ENCODE assay signal across 18 cellular contexts in genomic region chr6:149727793-149728498, GRCh38. TPM values are rescaled to one million over a fixed set of nuclear protein-coding genes. Genes with fewer than 3 reads are reported as not detected.
DNase-seq lines count a peak whose midpoint lies in the region; ATAC-seq and TF ChIP-seq lines count a peak whose summit lies in the region.
"Had no signal": no experiment of that assay in that cellular context is flagged by ENCODE, and none has a peak within 500 bp of the region (broad histone marks: within the 10 kb centered on the region; RNA-seq: fewer than 3 reads in every experiment).

No MANE protein-coding gene starts in this region.

- H3K36me3 ChIP-seq in Loucy (ENCODE audit: insufficient read depth, low read length) (peaks cover 65% of the 10 kb centered on the region), endodermal cell (ENCODE audit: control insufficient read depth, insufficient read depth, low read length) (peaks cover 74% of the 10 kb centered on the region)

- TF ChIP-seq CTCF in Loucy (conservative IDR thresholded peaks at IDR 0.05; ENCODE audit: low read length) (no peak), endodermal cell (conservative IDR thresholded peaks at IDR 0.05) (no peak)

- DNase-seq in activated CD8-positive, alpha-beta memory T cell treated with anti-CD3 and anti-CD28 coated beads, Interleukin-2, amount 10 ng/mL, durations not matched to agents 7 days and 5 days: no peak
- DNase-seq in activated CD8-positive, alpha-beta memory T cell treated with anti-CD3 and anti-CD28 coated beads for 24 hours: no peak
- no peak for DNase-seq in activated CD8-positive, alpha-beta T cell treated with anti-CD3 and anti-CD28 coated beads, Interleukin-2, amount 10 ng/mL, durations not matched to agents 7 days and 5 days
- DNase-seq in natural killer cell treated with Interleukin-12 subunit alpha and Interleukin-12 subunit beta and Interleukin-15 and Interleukin-18, amount 100 ng/mL, for 72 hours (ENCODE audit: low spot score): no peak
- no peak for DNase-seq in endodermal cell
- no peak for DNase-seq in left colon
- no peak for DNase-seq in NCI-H2029 (lab: John Stamatoyannopoulos, UW)
- DNase-seq: esophagus squamous epithelium, hypothalamus, NCI-H2081 treated with DMSO at 0.1 percent for 48 hours, NCI-H774, nucleus accumbens, WERI-Rb-1 had no signal

- H3K27me3 Mint-ChIP-seq in activated CD8-positive, alpha-beta memory T cell treated with anti-CD3 and anti-CD28 coated beads, Interleukin-2, amount 10 ng/mL, durations not matched to agents 7 days and 5 days: no peaks in the 10 kb centered on the region
- H3K27me3 Mint-ChIP-seq in activated CD8-positive, alpha-beta T cell treated with anti-CD3 and anti-CD28 coated beads, Interleukin-2, amount 10 ng/mL, durations not matched to agents 7 days and 5 days (ENCODE audit: low read depth): no peaks in the 10 kb centered on the region
- no peaks in the 10 kb centered on the region for H3K27me3 Mint-ChIP-seq in natural killer cell treated with Interleukin-12 subunit alpha and Interleukin-12 subunit beta and Interleukin-15 and Interleukin-18, amount 100 ng/mL, for 72 hours
- no peaks in the 10 kb centered on the region for H3K27me3 Mint-ChIP-seq in endodermal cell (ENCODE audit: insufficient read depth)

- ATAC-seq in activated CD8-positive, alpha-beta memory T cell treated with anti-CD3 and anti-CD28 coated beads, Interleukin-2, amount 10 ng/mL, durations not matched to agents 7 days and 5 days: peak; percentile 38
- peak; percentile 48 for ATAC-seq in activated CD8-positive, alpha-beta T cell treated with anti-CD3 and anti-CD28 coated beads, Interleukin-2, amount 10 ng/mL, durations not matched to agents 7 days and 5 days
- ATAC-seq in natural killer cell treated with Interleukin-12 subunit alpha and Interleukin-12 subunit beta and Interleukin-15 and Interleukin-18, amount 100 ng/mL, for 72 hours: no peak
- no peak for ATAC-seq in left colon
- ATAC-seq: A549 had no signal

- H3K9ac ChIP-seq in Loucy (ENCODE audit: low read depth, low read length, poor library complexity, severe bottlenecking): peak overlapping the region; percentile 64
- H3K9ac ChIP-seq in endodermal cell (ENCODE audit: extremely low read depth, low read length, poor library complexity, severe bottlenecking): no peak overlapping the region

- H3K4me3 ChIP-seq in Loucy (ENCODE audit: low read length, poor library complexity, severe bottlenecking): peak overlapping the region; percentile 44
- no peak overlapping the region for H3K4me3 ChIP-seq in endodermal cell (ENCODE audit: low read length)
- H3K4me3 ChIP-seq: A549, ascending aorta, esophagus squamous epithelium, HAP-1, SJSA1 had no signal

- WGBS in endodermal cell (ENCODE audit: insufficient coverage in 1 of 2, insufficient read length in 1 of 2), 2 experiments: 94 to 98% methylated on average over 4 of the region's 4 CpGs

- H3K79me2 ChIP-seq in Loucy (ENCODE audit: insufficient read depth, low read length): no peaks in the 10 kb centered on the region

- H3K4me2 ChIP-seq in Loucy (ENCODE audit: low read depth, low read length, poor library complexity, severe bottlenecking): peak overlapping the region; percentile 62
- H3K4me2 ChIP-seq: A549 had no signal

- no peak overlapping the region for H2AFZ ChIP-seq in Loucy (ENCODE audit: low read length)

- H3K9me3 Mint-ChIP-seq in activated CD8-positive, alpha-beta memory T cell treated with anti-CD3 and anti-CD28 coated beads, Interleukin-2, amount 10 ng/mL, durations not matched to agents 7 days and 5 days (ENCODE audit: low read depth): no peaks in the 10 kb centered on the region
- H3K9me3 Mint-ChIP-seq in activated CD8-positive, alpha-beta T cell treated with anti-CD3 and anti-CD28 coated beads, Interleukin-2, amount 10 ng/mL, durations not matched to agents 7 days and 5 days (ENCODE audit: insufficient read depth): no peaks in the 10 kb centered on the region
- H3K9me3 Mint-ChIP-seq in natural killer cell treated with Interleukin-12 subunit alpha and Interleukin-12 subunit beta and Interleukin-15 and Interleukin-18, amount 100 ng/mL, for 72 hours: no peaks in the 10 kb centered on the region
- H3K9me3 Mint-ChIP-seq in endodermal cell: no peaks in the 10 kb centered on the region

- peaks cover 18% of the 10 kb centered on the region for H3K4me1 ChIP-seq in Loucy (ENCODE audit: insufficient read depth, low read length, poor library complexity, severe bottlenecking)
- H3K4me1 ChIP-seq in endodermal cell (ENCODE audit: control insufficient read depth, insufficient read depth, low read length): no peaks in the 10 kb centered on the region
- H3K4me1 ChIP-seq: A549, ascending aorta, SJSA1 had no signal

- H3F3A ChIP-seq in Loucy (ENCODE audit: low read depth): peaks cover 2% of the 10 kb centered on the region; the same call in 1 of the 2 replicates

- H3K27ac ChIP-seq in endodermal cell (ENCODE audit: low read depth, low read length): no peak overlapping the region
- H3K27ac ChIP-seq: A549, ascending aorta, SJSA1, WERI-Rb-1 had no signal

- peaks cover 18% of the 10 kb centered on the region for H3K4me1 Mint-ChIP-seq in activated CD8-positive, alpha-beta memory T cell treated with anti-CD3 and anti-CD28 coated beads, Interleukin-2, amount 10 ng/mL, durations not matched to agents 7 days and 5 days
- peaks cover 32% of the 10 kb centered on the region for H3K4me1 Mint-ChIP-seq in activated CD8-positive, alpha-beta T cell treated with anti-CD3 and anti-CD28 coated beads, Interleukin-2, amount 10 ng/mL, durations not matched to agents 7 days and 5 days (ENCODE audit: low read depth)
- H3K4me1 Mint-ChIP-seq in natural killer cell treated with Interleukin-12 subunit alpha and Interleukin-12 subunit beta and Interleukin-15 and Interleukin-18, amount 100 ng/mL, for 72 hours (ENCODE audit: low read depth in 2 of 2): peaks cover 8 to 11% of the 10 kb centered on the region in 2 donors
- H3K4me1 Mint-ChIP-seq in endodermal cell: peaks cover 4% of the 10 kb centered on the region

- H3K36me3 Mint-ChIP-seq in activated CD8-positive, alpha-beta memory T cell treated with anti-CD3 and anti-CD28 coated beads, Interleukin-2, amount 10 ng/mL, durations not matched to agents 7 days and 5 days: peaks cover 34% of the 10 kb centered on the region
- peaks cover 52% of the 10 kb centered on the region for H3K36me3 Mint-ChIP-seq in activated CD8-positive, alpha-beta T cell treated with anti-CD3 and anti-CD28 coated beads, Interleukin-2, amount 10 ng/mL, durations not matched to agents 7 days and 5 days (ENCODE audit: low read depth)
- no peaks in the 10 kb centered on the region for H3K36me3 Mint-ChIP-seq in natural killer cell treated with Interleukin-12 subunit alpha and Interleukin-12 subunit beta and Interleukin-15 and Interleukin-18, amount 100 ng/mL, for 72 hours
- peaks cover 61% of the 10 kb centered on the region for H3K36me3 Mint-ChIP-seq in endodermal cell (ENCODE audit: low read depth)

- H3K4me3 Mint-ChIP-seq in activated CD8-positive, alpha-beta memory T cell treated with anti-CD3 and anti-CD28 coated beads, Interleukin-2, amount 10 ng/mL, durations not matched to agents 7 days and 5 days: peak overlapping the region; percentile 6
- H3K4me3 Mint-ChIP-seq in activated CD8-positive, alpha-beta T cell treated with anti-CD3 and anti-CD28 coated beads, Interleukin-2, amount 10 ng/mL, durations not matched to agents 7 days and 5 days: peak overlapping the region; percentile 11
- H3K4me3 Mint-ChIP-seq in natural killer cell treated with Interleukin-12 subunit alpha and Interleukin-12 subunit beta and Interleukin-15 and Interleukin-18, amount 100 ng/mL, for 72 hours: no peak overlapping the region
- H3K4me3 Mint-ChIP-seq in endodermal cell: no peak overlapping the region

- H3K27ac Mint-ChIP-seq in activated CD8-positive, alpha-beta memory T cell treated with anti-CD3 and anti-CD28 coated beads, Interleukin-2, amount 10 ng/mL, durations not matched to agents 7 days and 5 days: peak overlapping the region; percentile 76
- peak overlapping the region; percentile 85 for H3K27ac Mint-ChIP-seq in activated CD8-positive, alpha-beta T cell treated with anti-CD3 and anti-CD28 coated beads, Interleukin-2, amount 10 ng/mL, durations not matched to agents 7 days and 5 days
- peak overlapping the region; percentile 4 to 71 for H3K27ac Mint-ChIP-seq in natural killer cell treated with Interleukin-12 subunit alpha and Interleukin-12 subunit beta and Interleukin-15 and Interleukin-18, amount 100 ng/mL, for 72 hours
- H3K27ac Mint-ChIP-seq in endodermal cell: no peak overlapping the region

- POLR2A ChIA-PET in activated CD8-positive, alpha-beta T cell treated with anti-CD3 and anti-CD28 coated beads, Interleukin-2, amount 10 ng/mL, durations not matched to agents 7 days and 5 days (lab: Charles Lee): interaction anchor here (0.7 to 1.1 kb wide), 2 partner anchors 10 to 19 kb away, joined by 3 read pairs; partner anchors contain the start of gene LATS1

- CTCF ChIA-PET in activated CD8-positive, alpha-beta memory T cell treated with anti-CD3 and anti-CD28 coated beads, Interleukin-2, amount 10 ng/mL, durations not matched to agents 7 days and 5 days (lab: Charles Lee): interaction anchor here (1.5 kb wide), 1 partner anchor 41 kb away, joined by 3 read pairs; no protein-coding TSS in a partner anchor
- CTCF ChIA-PET in activated CD8-positive, alpha-beta T cell treated with anti-CD3 and anti-CD28 coated beads, Interleukin-2, amount 10 ng/mL, durations not matched to agents 7 days and 5 days (lab: Charles Lee): no interaction called here

- no peaks in the 10 kb centered on the region for H4K20me1 ChIP-seq in Loucy (ENCODE audit: insufficient read depth, low read length, poor library complexity, severe bottlenecking)

- no peaks in the 10 kb centered on the region for H3K9me2 ChIP-seq in Loucy (replicated peaks; ENCODE audit: low read depth, low read length)

- H3K9me3 ChIP-seq in Loucy (ENCODE audit: insufficient read depth, low read depth, low read length) (no peaks in the 10 kb centered on the region), endodermal cell (ENCODE audit: control insufficient read depth, low read length) (no peaks in the 10 kb centered on the region)
- H3K9me3 ChIP-seq: A549, ascending aorta, esophagus squamous epithelium, HAP-1, SJSA1 had no signal

- H3K27me3 ChIP-seq in Loucy (ENCODE audit: insufficient read depth, low read length, poor library complexity, severe bottlenecking): no peaks in the 10 kb centered on the region
- no peaks in the 10 kb centered on the region for H3K27me3 ChIP-seq in endodermal cell (ENCODE audit: control insufficient read depth, insufficient read depth, low read length, poor library complexity, severe bottlenecking)
- H3K27me3 ChIP-seq: ascending aorta, esophagus squamous epithelium, SJSA1 had no signal

- intact Hi-C loops in left colon (cut with DNase I, micrococcal nuclease): no loop called here

RNA-seq across cellular contexts. Expression of gene LATS1, which starts 10.0 kb away (rescaled TPM):
- 10 to 100 TPM; 28.5 to 33.1 TPM for total RNA-seq in activated CD8-positive, alpha-beta memory T cell treated with anti-CD3 and anti-CD28 coated beads, Interleukin-2, amount 10 ng/mL, durations not matched to agents 7 days and 5 days
- 10 to 100 TPM; 33.2 to 33.9 TPM for total RNA-seq in activated CD8-positive, alpha-beta T cell treated with anti-CD3 and anti-CD28 coated beads, Interleukin-2, amount 10 ng/mL, durations not matched to agents 7 days and 5 days
- total RNA-seq in natural killer cell treated with Interleukin-12 subunit alpha and Interleukin-12 subunit beta and Interleukin-15 and Interleukin-18, amount 100 ng/mL, for 72 hours: 10 to 100 TPM; 37.4 to 41.4 TPM
- total RNA-seq in endodermal cell: 10 to 100 TPM; 33.7 to 34.7 TPM
- polyA plus RNA-seq in endodermal cell (2013, experiment 1 of 2): 23.1 TPM
- 19.3 TPM for polyA plus RNA-seq in endodermal cell (2013, experiment 2 of 2)
- total RNA-seq in left colon: 10 to 100 TPM; 21.7 to 22.7 TPM

RNA-seq across cellular contexts. Expression of gene NUP43, which starts 18.4 kb away (rescaled TPM):
- total RNA-seq in activated CD8-positive, alpha-beta memory T cell treated with anti-CD3 and anti-CD28 coated beads, Interleukin-2, amount 10 ng/mL, durations not matched to agents 7 days and 5 days: 10 to 100 TPM; 67.7 to 75.3 TPM
- 10 to 100 TPM; 67.7 to 69.4 TPM for total RNA-seq in activated CD8-positive, alpha-beta T cell treated with anti-CD3 and anti-CD28 coated beads, Interleukin-2, amount 10 ng/mL, durations not matched to agents 7 days and 5 days
- 10 to 100 TPM; 53.3 to 73.2 TPM for total RNA-seq in natural killer cell treated with Interleukin-12 subunit alpha and Interleukin-12 subunit beta and Interleukin-15 and Interleukin-18, amount 100 ng/mL, for 72 hours
- total RNA-seq in endodermal cell (10 to 100 TPM; 80.9 to 85.1 TPM), left colon (10 to 100 TPM; 19.6 to 29.4 TPM)
- 32.3 TPM for polyA plus RNA-seq in endodermal cell (2013, experiment 1 of 2)
- 31.3 TPM for polyA plus RNA-seq in endodermal cell (2013, experiment 2 of 2)

RNA-seq across cellular contexts. Expression of gene PCMT1, which starts 21.6 kb away (rescaled TPM):
- total RNA-seq in activated CD8-positive, alpha-beta memory T cell treated with anti-CD3 and anti-CD28 coated beads, Interleukin-2, amount 10 ng/mL, durations not matched to agents 7 days and 5 days: 100 to 1,000 TPM in 1 of 2 experiments, 10 to 100 TPM in 1; 96.0 to 102 TPM
- total RNA-seq in activated CD8-positive, alpha-beta T cell treated with anti-CD3 and anti-CD28 coated beads, Interleukin-2, amount 10 ng/mL, durations not matched to agents 7 days and 5 days: 100 to 1,000 TPM; 102 to 104 TPM
- 10 to 100 TPM; 67.9 to 68.5 TPM for total RNA-seq in natural killer cell treated with Interleukin-12 subunit alpha and Interleukin-12 subunit beta and Interleukin-15 and Interleukin-18, amount 100 ng/mL, for 72 hours
- total RNA-seq in endodermal cell (10 to 100 TPM; 68.5 to 72.6 TPM), left colon (10 to 100 TPM; 52.4 to 55.9 TPM)
- 99.6 TPM for polyA plus RNA-seq in endodermal cell (2013, experiment 1 of 2)
- 90.3 TPM for polyA plus RNA-seq in endodermal cell (2013, experiment 2 of 2)

Comparison
In these comparisons a context has a peak if more than half of its experiments do, and no peak if none do; other contexts are left out.
1. ATAC-seq: peak in activated CD8-positive, alpha-beta memory T cell treated with anti-CD3 and anti-CD28 coated beads, Interleukin-2, amount 10 ng/mL, durations not matched to agents 7 days and 5 days (single experiment) and activated CD8-positive, alpha-beta T cell treated with anti-CD3 and anti-CD28 coated beads, Interleukin-2, amount 10 ng/mL, durations not matched to agents 7 days and 5 days (single experiment); none in natural killer cell treated with Interleukin-12 subunit alpha and Interleukin-12 subunit beta and Interleukin-15 and Interleukin-18, amount 100 ng/mL, for 72 hours (0 of 2) and left colon (single experiment).
2. H3K4me3 Mint-ChIP-seq: peak in activated CD8-positive, alpha-beta memory T cell treated with anti-CD3 and anti-CD28 coated beads, Interleukin-2, amount 10 ng/mL, durations not matched to agents 7 days and 5 days (single experiment) and activated CD8-positive, alpha-beta T cell treated with anti-CD3 and anti-CD28 coated beads, Interleukin-2, amount 10 ng/mL, durations not matched to agents 7 days and 5 days (single experiment); none in natural killer cell treated with Interleukin-12 subunit alpha and Interleukin-12 subunit beta and Interleukin-15 and Interleukin-18, amount 100 ng/mL, for 72 hours (single experiment) and endodermal cell (single experiment).